ENCODE assay signal across 8 cellular contexts in genomic region chr22:50525104-50525958, GRCh38. TPM values are rescaled to one million over a fixed set of nuclear protein-coding genes. Genes with fewer than 3 reads are reported as not detected.
DNase-seq lines count a peak whose midpoint lies in the region; ATAC-seq, FAIRE-seq and TF ChIP-seq lines count a peak whose summit lies in the region.

Gene SCO2, minus strand, starts transcription at chr22:50525598. Its CDS starts 1,187 bp downstream, at chr22:50524411.

- FAIRE-seq in kidney (lab: Jason Lieb, UNC): no peak

- H3K27ac ChIP-seq in kidney (ENCODE audit: low read depth in 2 of 2, low read length in 2 of 2): peak within 1 kb of the TSS; percentile 89 to 95

- ATAC-seq in GM18873 (IDR thresholded peaks at IDR 0.05; ENCODE audit: low FRiP score, unreplicated experiment) (peak; percentile 33), HG03135 (IDR thresholded peaks at IDR 0.05; ENCODE audit: unreplicated experiment) (peak; percentile 38)
- peak; percentile 81 for ATAC-seq in central memory CD8-positive, alpha-beta T cell (replicated peaks; ENCODE audit: extremely low read depth, poor library complexity, severe bottlenecking)

- H3K9me3 Mint-ChIP-seq in central memory CD8-positive, alpha-beta T cell: no peaks in the 10 kb centered on the region

- H3K9ac ChIP-seq in kidney (ENCODE audit: low read length in 2 of 2): peak within 1 kb of the TSS in 1 of 2 donors; percentile 61

- peaks cover 44% of the 10 kb centered on the region for H3K36me3 Mint-ChIP-seq in central memory CD8-positive, alpha-beta T cell (ENCODE audit: insufficient read depth)

- DNase-seq in AG08395 (ENCODE audit: low spot score) (peak; percentile 100), NCI-H345 (lab: John Stamatoyannopoulos, UW) (peak; percentile 92), kidney (peak; percentile 99)
- peak; percentile 93 for DNase-seq in activated CD4-positive, CD25-positive, alpha-beta regulatory T cell treated with anti-CD3 and anti-CD28 coated beads, Interleukin-2, amount 50 U/mL, for 16 hours (ENCODE audit: low read depth, low spot score)
- peak; percentile 93 to 97 for DNase-seq in central memory CD8-positive, alpha-beta T cell (ENCODE audit: low spot score in 2 of 2)
- DNase-seq in stimulated activated CD4-positive, alpha-beta T cell treated with anti-CD3 and anti-CD28 coated beads, Interleukin-15, amount 100 ng/mL, for 1 hour (ENCODE audit: low read depth in 1 of 2, low spot score in 1 of 2): peak; percentile 97 to 98

- H3K9me3 ChIP-seq in kidney (ENCODE audit: control insufficient read depth in 1 of 2, low read length in 2 of 2): no peaks in the 10 kb centered on the region

- intact Hi-C loops in kidney (cut with DNase I): no loop called here

- peak within 1 kb of the TSS; percentile 87 for H3K27ac Mint-ChIP-seq in central memory CD8-positive, alpha-beta T cell (ENCODE audit: low read depth)

- peak; percentile 29 for TF ChIP-seq CTCF in kidney (IDR thresholded peaks at IDR 0.05; ENCODE audit: borderline replicate concordance, extremely low read depth, insufficient read depth)

- peaks cover 6 to 7% of the 10 kb centered on the region in 2 donors for H3K36me3 ChIP-seq in kidney (ENCODE audit: control insufficient read depth in 1 of 2, insufficient read depth in 2 of 2, low read length in 2 of 2)

- H3K4me1 Mint-ChIP-seq in central memory CD8-positive, alpha-beta T cell: peaks cover 38% of the 10 kb centered on the region

- peak within 1 kb of the TSS; percentile 52 to 65 for H3K4me3 ChIP-seq in kidney (ENCODE audit: low read length in 2 of 2)

- H3K4me3 Mint-ChIP-seq in central memory CD8-positive, alpha-beta T cell: peak within 1 kb of the TSS; percentile 85

- peaks cover 11 to 22% of the 10 kb centered on the region in 2 donors for H3K4me1 ChIP-seq in kidney (ENCODE audit: control insufficient read depth in 1 of 2, insufficient read depth in 1 of 2, low read depth in 1 of 2, low read length in 2 of 2)

- H3K27me3 Mint-ChIP-seq in central memory CD8-positive, alpha-beta T cell: no peaks in the 10 kb centered on the region

RNA-seq across cellular contexts. Expression of gene SCO2, which starts in this region (rescaled TPM):
- 4.1 TPM for total RNA-seq in kidney
- 1.1 TPM for polyA plus RNA-seq in kidney (ENCODE audit: insufficient read depth, low read depth, low replicate concordance)

Comparison
In these comparisons a context has a peak if more than half of its experiments do, and no peak if none do; other contexts are left out.
1. Peak in every context shown above with its lines: DNase-seq, ATAC-seq, H3K4me3 ChIP-seq and H3K27ac ChIP-seq.